ENCODE assay signal across 19 cellular contexts in the genomic region with DNA sequence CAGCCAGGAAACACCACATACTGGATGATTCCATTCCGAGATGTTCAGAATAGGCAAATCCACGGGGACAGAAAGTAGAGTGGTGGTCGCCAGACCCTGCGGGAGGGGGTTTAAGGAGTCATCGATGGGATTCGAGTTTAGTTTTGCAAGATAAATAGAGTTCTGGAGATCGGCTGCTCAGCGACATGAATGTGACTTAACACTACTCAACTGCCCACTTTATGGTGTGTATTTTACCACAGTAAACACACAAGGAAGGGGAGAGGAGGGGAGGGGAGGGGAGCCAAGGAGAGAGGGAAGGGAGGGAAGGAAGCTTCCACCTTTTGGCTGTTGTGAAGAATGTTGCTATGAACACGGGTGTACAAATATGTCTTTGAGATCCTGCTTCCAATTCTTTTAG.
"Had no signal": no experiment of that assay in that cellular context is flagged by ENCODE, and none has a peak within 500 bp of the region (broad histone marks: within the 10 kb centered on the region; RNA-seq: fewer than 3 reads in every experiment).

No MANE protein-coding gene starts in this region.

- DNase-seq: activated CD4-positive, alpha-beta T cell treated with anti-CD3 and anti-CD28 coated beads for 36 hours; activated CD8-positive, alpha-beta T cell treated with anti-CD3 and anti-CD28 coated beads for 36 hours; activated naive CD4-positive, alpha-beta T cell treated with Interleukin-2 at 50 U/mL for 16 hours; activated naive CD8-positive, alpha-beta T cell treated with anti-CD3 and anti-CD28 coated beads, Interleukin-2, amount 10 ng/mL, durations not matched to agents 7 days and 5 days; activated T-cell treated with anti-CD3 and anti-CD28 coated beads, Interleukin-2, amount 50 U/mL, for 24 hours; amygdala; body of pancreas; caudate nucleus; foreskin keratinocyte; hippocampal formation; islet precursor cell; mammary epithelial cell; midbrain; occipital lobe; psoas muscle; stimulated activated CD4-positive, alpha-beta T cell treated with anti-CD3 and anti-CD28 coated beads, Interleukin-2, amount 100 ng/mL, for 24 hours; trophoblast cell had no signal

- H3K9me3 ChIP-seq: body of pancreas, psoas muscle had no signal

- H3K27me3 ChIP-seq: body of pancreas had no signal

- H3K27ac ChIP-seq: body of pancreas, foreskin keratinocyte, psoas muscle had no signal

- H3K4me3 ChIP-seq: body of pancreas, psoas muscle had no signal

- ATAC-seq: activated CD4-positive, alpha-beta T cell treated with anti-CD3 and anti-CD28 coated beads for 36 hours; activated CD8-positive, alpha-beta T cell treated with anti-CD3 and anti-CD28 coated beads for 36 hours; body of pancreas; foreskin keratinocyte; psoas muscle; right cardiac atrium; WTC11 had no signal

- H3K4me1 ChIP-seq: foreskin keratinocyte, psoas muscle had no signal
